9 cellular contexts compared by ENCODE assay signal in the genomic region with DNA sequence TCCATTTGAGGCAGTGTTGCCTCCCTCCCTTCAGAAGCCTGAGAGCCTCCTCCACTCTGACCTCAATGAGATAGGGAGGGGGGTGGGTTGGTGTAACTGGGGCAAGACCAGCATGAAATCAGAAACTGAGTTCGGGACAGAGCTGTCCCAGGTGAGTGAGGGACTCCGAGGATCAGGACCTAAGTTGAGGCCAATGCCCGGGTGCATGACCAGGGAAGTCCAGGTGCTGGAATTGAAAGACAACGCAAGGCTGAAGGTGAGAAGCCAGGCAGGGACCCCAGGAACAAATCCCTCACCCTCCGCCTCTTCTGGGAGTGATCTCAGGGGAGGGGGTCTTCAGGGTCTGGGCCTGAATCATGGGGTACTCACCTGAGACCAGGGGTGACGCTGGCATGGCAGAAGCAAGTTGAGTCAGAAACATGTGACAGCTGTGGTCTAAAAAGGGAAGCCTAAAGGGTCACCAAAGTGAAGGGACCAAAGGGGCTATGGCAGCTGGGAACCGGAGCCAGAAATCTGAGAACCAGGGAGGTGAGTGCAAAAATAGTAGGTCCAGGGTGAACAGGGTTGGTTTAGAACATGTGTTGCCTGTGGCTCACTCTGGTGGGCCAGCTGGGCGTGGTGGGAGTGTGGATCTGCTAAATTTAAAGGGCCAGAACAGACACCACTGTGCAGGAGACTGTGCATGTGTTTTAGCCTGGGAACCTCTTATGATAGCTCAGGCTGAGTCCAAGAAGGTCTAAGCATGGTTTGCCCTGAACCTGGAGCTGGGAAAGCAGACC. TPM values are rescaled to one million over a fixed set of nuclear protein-coding genes. Genes with fewer than 3 reads are reported as not detected.
DNase-seq lines count a peak whose midpoint lies in the region; ATAC-seq and TF ChIP-seq lines count a peak whose summit lies in the region.
"Had no signal": no experiment of that assay in that cellular context is flagged by ENCODE, and none has a peak within 500 bp of the region (broad histone marks: within the 10 kb centered on the region; RNA-seq: fewer than 3 reads in every experiment).

No MANE protein-coding gene starts in this region.

- H3K4me3 ChIP-seq in Panc1 (ENCODE audit: low read depth in 2 of 2, low read length in 2 of 2) = peak overlapping the region in 1 of 2 experiments; percentile 17; a peak in 1 of 4 replicates
- peak overlapping the region in 2 of 4 donors; percentile 2 to 42 for H3K4me3 ChIP-seq in esophagus squamous epithelium
- peak overlapping the region; percentile 67 for H3K4me3 ChIP-seq in psoas muscle

- ATAC-seq in Panc1 (peak; percentile 56), psoas muscle (peak; percentile 71 to 76 (median 75)), GM21576 (IDR thresholded peaks at IDR 0.05; ENCODE audit: unreplicated experiment) (no peak), GM21619 (IDR thresholded peaks at IDR 0.05; ENCODE audit: unreplicated experiment) (no peak)

- WGBS in esophagus squamous epithelium, 2 donors = 63 to 72% methylated on average over 7 to 8 of the region's 8 CpGs
- 26 to 40% (median 27%) methylated on average over 8 of the region's 8 CpGs for WGBS in psoas muscle, 3 donors

- BruUV-seq in Panc1 (replicated peaks; lab: Mats Ljungman, UMichigan) = TSS peak; percentile 90

- CTCF ChIA-PET in Panc1 (lab: Charles Lee) = interaction anchor here (0.6 kb wide), 1 partner anchor 28 kb away, joined by 3 read pairs; no protein-coding TSS in a partner anchor

- H3K27me3 ChIP-seq in Panc1 (ENCODE audit: control insufficient read depth, insufficient read depth, low read length) (no peaks in the 10 kb centered on the region), esophagus squamous epithelium (no peaks in the 10 kb centered on the region), psoas muscle (ENCODE audit: insufficient read depth in 3 of 3, low read length in 2 of 3) (no peaks in the 10 kb centered on the region)

- peaks cover 35% of the 10 kb centered on the region for H3K4me1 ChIP-seq in Panc1 (ENCODE audit: control insufficient read depth, insufficient read depth, low read length)
- peaks cover 47 to 95% (median 65%) of the 10 kb centered on the region in 3 donors for H3K4me1 ChIP-seq in esophagus squamous epithelium
- peaks cover 41% of the 10 kb centered on the region for H3K4me1 ChIP-seq in psoas muscle

- H3K9me3 ChIP-seq in Panc1 (ENCODE audit: control insufficient read depth, insufficient read depth, low read depth, low read length) (no peaks in the 10 kb centered on the region; the same call in 1 of the 2 replicates), esophagus squamous epithelium (no peaks in the 10 kb centered on the region), psoas muscle (no peaks in the 10 kb centered on the region)

- TF ChIP-seq CTCF in Panc1 (IDR thresholded peaks at IDR 0.05) (no peak), esophagus squamous epithelium (IDR thresholded peaks at IDR 0.05) (no peak), psoas muscle (IDR thresholded peaks at IDR 0.05) (no peak)

- H3K27ac ChIP-seq in Panc1 (ENCODE audit: low read length) = peak overlapping the region; percentile 90
- peak overlapping the region; percentile 90 to 97 (median 95) for H3K27ac ChIP-seq in esophagus squamous epithelium
- peak overlapping the region; percentile 91 for H3K27ac ChIP-seq in psoas muscle

- POLR2A ChIA-PET in Panc1 (lab: Charles Lee) = interaction anchor here (1.7 to 2.3 kb wide), 2 partner anchors 35 to 90 kb away, joined by 4 to 12 read pairs; a partner anchor contains a TSS

- in situ Hi-C loops in Panc1 (cut with HindIII; ENCODE audit: low pct_unique_long_range_greater_than_20kb, low sequenced_read_pairs) = no loop called here

- H3K36me3 ChIP-seq in Panc1 (ENCODE audit: control insufficient read depth, insufficient read depth, low read length) (no peaks in the 10 kb centered on the region), esophagus squamous epithelium (no peaks in the 10 kb centered on the region), psoas muscle (ENCODE audit: insufficient read depth in 1 of 2, low read depth in 1 of 2) (peaks cover 0 to 4% of the 10 kb centered on the region in 2 donors)

- intact Hi-C loops in Panc1 (cut with micrococcal nuclease; ENCODE audit: unreplicated experiment) = no loop called here
- intact Hi-C loops in esophagus squamous epithelium (cut with DNase I) = no loop called here
- intact Hi-C loops in psoas muscle (cut with DNase I) = loop anchor here (2.0 to 5.0 kb wide), 3 partner anchors 40 to 92 kb away; a partner anchor contains a TSS

- TF ChIP-seq POLR2A in esophagus squamous epithelium (IDR thresholded peaks at IDR 0.05) = no peak

- DNase-seq in CD1c-positive myeloid dendritic cell (ENCODE audit: extremely low spot score) = peak; percentile 64
- no peak for DNase-seq in Panc1 (ENCODE audit: low read depth, low spot score)
- no peak for DNase-seq in esophagus squamous epithelium (lab: John Stamatoyannopoulos, UW)
- DNase-seq in psoas muscle = peak; percentile 68 to 86
- no peak for DNase-seq in NOMO-1 treated with DMSO at 0.1 percent for 48 hours (lab: John Stamatoyannopoulos, UW; ENCODE audit: unreplicated experiment)
- no peak for DNase-seq in GDM1 (lab: John Stamatoyannopoulos, UW)
- DNase-seq: activated naive CD4-positive, alpha-beta T cell treated with Interleukin-2 at 50 U/mL for 16 hours had no signal

RNA-seq across cellular contexts. Expression of a gene that starts 41.1 kb away (rescaled TPM):
- total RNA-seq in Panc1 (2021; ENCODE audit: unreplicated experiment) = 114 TPM
- polyA plus RNA-seq in Panc1 (2012; ENCODE audit: insufficient read length) = 59.1 TPM
- total RNA-seq in esophagus squamous epithelium = 10 to 100 TPM; 13.4 to 39.5 (median 25.0) TPM
- 10 to 100 TPM; 25.5 to 47.8 (median 29.4) TPM for total RNA-seq in psoas muscle
- polyA plus RNA-seq in psoas muscle = 10 to 100 TPM; 20.0 to 39.6 (median 20.8) TPM

Comparison
In these comparisons a context has a peak if more than half of its experiments do, and no peak if none do; other contexts are left out.
1. DNase-seq: peak in CD1c-positive myeloid dendritic cell (single experiment) and psoas muscle (2 of 2); none in Panc1 (single experiment), esophagus squamous epithelium (single experiment), NOMO-1 treated with DMSO at 0.1 percent for 48 hours (single experiment) and GDM1 (single experiment).
2. ATAC-seq: peak in Panc1 (single experiment) and psoas muscle (4 of 4); none in GM21576 (single experiment) and GM21619 (single experiment).
3. intact Hi-C loops: an anchor here in psoas muscle (2.0 to 5.0 kb wide); none called in Panc1 and esophagus squamous epithelium.
4. Peak in every context shown above with its lines, with median percentiles within 50 percentile points of each other: H3K27ac ChIP-seq.